Comparison of ENCODE assay signal across 22 cellular contexts in the genomic region with DNA sequence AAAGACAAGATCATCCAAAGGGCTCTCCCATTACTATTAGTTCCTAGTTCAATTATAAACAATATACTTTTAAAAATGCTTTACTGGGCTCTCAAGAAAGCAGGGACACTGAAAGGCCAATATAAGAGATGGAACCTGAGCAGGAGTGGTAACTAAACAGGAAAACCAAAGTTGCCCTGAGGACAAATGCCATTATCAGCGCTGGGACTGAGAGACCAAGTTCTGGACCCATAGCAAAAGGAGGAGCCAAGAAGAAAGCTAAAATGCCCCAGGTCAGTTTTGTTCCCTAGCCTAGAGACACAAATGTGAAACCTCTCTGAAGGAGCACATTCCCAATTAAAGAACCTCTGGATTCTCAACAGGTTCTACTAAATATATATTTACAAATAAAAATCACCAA.
A peak's percentile ranks its signal among the peaks of the same experiment; 100 is the strongest.
DNase-seq lines count a peak whose midpoint lies in the region; ATAC-seq, FAIRE-seq and TF ChIP-seq lines count a peak whose summit lies in the region.
"Had no signal": no experiment of that assay in that cellular context is flagged by ENCODE, and none has a peak within 500 bp of the region (broad histone marks: within the 10 kb centered on the region; RNA-seq: fewer than 3 reads in every experiment).

No MANE protein-coding gene starts in this region.

- peak overlapping the region in 2 of 3 experiments; percentile 4 to 19 for H3K27ac Mint-ChIP-seq in nephron
- H3K27ac Mint-ChIP-seq in WTC11 = no peak overlapping the region
- H3K27ac Mint-ChIP-seq: B cell, GM23338, HFFc6 had no signal

- H3K4me1 Mint-ChIP-seq in nephron (peaks cover 26% of the 10 kb centered on the region), WTC11 (0 out of 2 replicates have a peak, but pooled peaks cover 4% of the 10 kb centered on the region)
- H3K4me1 Mint-ChIP-seq: B cell; CD4-positive, CD25-positive, alpha-beta regulatory T cell; CD8-positive, alpha-beta memory T cell; GM23338 had no signal

- WGBS in hepatocyte (ENCODE audit: low lambda C conversion rate, missing lambda C conversion rate) = 52% methylated on average over 1 of the region's 1 CpG
- WGBS in GM23248 (ENCODE audit: low coverage in 1 of 2, low lambda C conversion rate in 2 of 2, missing lambda C conversion rate in 2 of 2), 2 experiments = 86 to 100% methylated on average over 1 of the region's 1 CpG

- POLR2A ChIA-PET in WTC11 (lab: Charles Lee) = no interaction called here

- H3K9me3 ChIP-seq in hepatocyte (ENCODE audit: low read depth) = no peaks in the 10 kb centered on the region
- H3K9me3 ChIP-seq in GM23248 (ENCODE audit: low read depth) = no peaks in the 10 kb centered on the region
- H3K9me3 ChIP-seq in kidney (ENCODE audit: control insufficient read depth in 1 of 2, low read length in 2 of 2) = no peaks in the 10 kb centered on the region

- H3K36me3 Mint-ChIP-seq in nephron (ENCODE audit: low read depth) (no peaks in the 10 kb centered on the region), WTC11 (no peaks in the 10 kb centered on the region)
- H3K36me3 Mint-ChIP-seq: CD4-positive, CD25-positive, alpha-beta regulatory T cell; CD8-positive, alpha-beta memory T cell had no signal

- no peak for FAIRE-seq in kidney (lab: Jason Lieb, UNC)
- FAIRE-seq: GM12892, GM18507, H54 had no signal

- peaks cover 23% of the 10 kb centered on the region for H3K4me1 ChIP-seq in hepatocyte (ENCODE audit: insufficient read depth)
- H3K4me1 ChIP-seq in GM23248 (ENCODE audit: insufficient read depth) = no peaks in the 10 kb centered on the region
- no peaks in the 10 kb centered on the region for H3K4me1 ChIP-seq in kidney (ENCODE audit: control insufficient read depth in 1 of 2, insufficient read depth in 1 of 2, low read depth in 1 of 2, low read length in 2 of 2)

- no peaks in the 10 kb centered on the region for H3K27me3 ChIP-seq in hepatocyte
- no peaks in the 10 kb centered on the region for H3K27me3 ChIP-seq in GM23248 (replicated peaks; ENCODE audit: insufficient read depth)

- H4K20me1 ChIP-seq in hepatocyte (ENCODE audit: insufficient read depth, poor library complexity, severe bottlenecking) = no peaks in the 10 kb centered on the region
- no peaks in the 10 kb centered on the region for H4K20me1 ChIP-seq in GM23248 (ENCODE audit: insufficient read depth)

- in situ Hi-C loops in GM23248 (cut with MboI) = no loop called here

- peak overlapping the region; percentile 20 for H3K27ac ChIP-seq in hepatocyte
- H3K27ac ChIP-seq in GM23248 = no peak overlapping the region
- H3K27ac ChIP-seq in kidney (ENCODE audit: low read depth in 2 of 2, low read length in 2 of 2) = no peak overlapping the region

- no peak for ATAC-seq in WTC11
- ATAC-seq: HCT116 had no signal

- H3K9me3 Mint-ChIP-seq in nephron (no peaks in the 10 kb centered on the region), WTC11 (no peaks in the 10 kb centered on the region)
- H3K9me3 Mint-ChIP-seq: CD4-positive, CD25-positive, alpha-beta regulatory T cell; CD8-positive, alpha-beta memory T cell; GM23338; HFFc6 had no signal

- H3K4me3 ChIP-seq in hepatocyte = no peak overlapping the region
- no peak overlapping the region for H3K4me3 ChIP-seq in GM23248
- H3K4me3 ChIP-seq in kidney (ENCODE audit: low read length in 2 of 2) = no peak overlapping the region
- H3K4me3 ChIP-seq: GM23338 had no signal

- no peak overlapping the region for H2AFZ ChIP-seq in hepatocyte
- H2AFZ ChIP-seq in GM23248 = no peak overlapping the region
- H2AFZ ChIP-seq: GM23338 had no signal

- TF ChIP-seq CTCF in hepatocyte (IDR thresholded peaks at IDR 0.05; ENCODE audit: poor library complexity) (no peak), nephron (IDR thresholded peaks at IDR 0.05; ENCODE audit: unreplicated experiment in 3 of 3) (no peak), kidney (IDR thresholded peaks at IDR 0.05; ENCODE audit: borderline replicate concordance, extremely low read depth, insufficient read depth) (no peak), WTC11 (IDR thresholded peaks at IDR 0.05) (no peak)

- H3K36me3 ChIP-seq in hepatocyte (replicated peaks; ENCODE audit: insufficient read depth, low read depth) (no peaks in the 10 kb centered on the region), GM23248 (ENCODE audit: low read depth) (no peaks in the 10 kb centered on the region), kidney (ENCODE audit: control insufficient read depth in 1 of 2, insufficient read depth in 2 of 2, low read length in 2 of 2) (no peaks in the 10 kb centered on the region)

- H3F3A ChIP-seq in GM23248 (ENCODE audit: insufficient read depth) = 0 out of 2 replicates have a peak, but pooled peaks cover 13% of the 10 kb centered on the region

- H3K4me2 ChIP-seq in hepatocyte (no peak overlapping the region), GM23248 (ENCODE audit: unreplicated experiment) (no peak overlapping the region)
- H3K4me2 ChIP-seq: GM23338 had no signal

- H3K27me3 Mint-ChIP-seq in nephron (ENCODE audit: low read depth) (no peaks in the 10 kb centered on the region), WTC11 (ENCODE audit: low read depth) (no peaks in the 10 kb centered on the region)
- H3K27me3 Mint-ChIP-seq: B cell; CD4-positive, CD25-positive, alpha-beta regulatory T cell; CD8-positive, alpha-beta memory T cell had no signal

- H3K79me2 ChIP-seq in hepatocyte (no peaks in the 10 kb centered on the region), GM23248 (ENCODE audit: insufficient read depth) (no peaks in the 10 kb centered on the region)

- H3K4me3 Mint-ChIP-seq in nephron (no peak overlapping the region), WTC11 (no peak overlapping the region)
- H3K4me3 Mint-ChIP-seq: B cell; CD4-positive, CD25-positive, alpha-beta regulatory T cell; CD8-positive, alpha-beta memory T cell; GM23338; HFFc6 had no signal

- DNase-seq in EH (ENCODE audit: low read depth) = peak; percentile 10
- peak; percentile 42 for DNase-seq in M059J (ENCODE audit: low read depth)
- DNase-seq in hepatocyte (ENCODE audit: low spot score) = no peak
- DNase-seq in GM23248 = no peak
- no peak for DNase-seq in kidney
- no peak for DNase-seq in WTC11 (ENCODE audit: low spot score)
- DNase-seq: C1 segment of cervical spinal cord; CD4-positive, CD25-positive, alpha-beta regulatory T cell; CD8-positive, alpha-beta memory T cell; COR-L47; DMS 273 treated with DMSO at 0.1 percent for 48 hours; DMS53; DND-41; GDM1; HFFc6 had no signal

- H3K9me2 ChIP-seq in hepatocyte (replicated peaks; ENCODE audit: insufficient read depth) (no peaks in the 10 kb centered on the region), GM23248 (ENCODE audit: insufficient read depth) (no peaks in the 10 kb centered on the region)

- CTCF ChIA-PET in WTC11 (lab: Charles Lee) = interaction anchor here (0.8 to 2.1 kb wide), 2 partner anchors 67 to 231 kb away, joined by 3 to 7 read pairs; no protein-coding TSS in a partner anchor

- H3K9ac ChIP-seq in GM23248 = no peak overlapping the region
- H3K9ac ChIP-seq in kidney (ENCODE audit: low read length in 2 of 2) = no peak overlapping the region

- intact Hi-C loops in kidney (cut with DNase I) = loop anchor here (10.0 kb wide), 1 partner anchor 82 kb away; no protein-coding TSS in a partner anchor

TF ChIP-seq in WTC11, 78 proteins besides CTCF, POLR2A, EP300 and RAD21 (continues in another document):
- TF ChIP-seq ZNF671 (CRISPR knock-in tag; IDR thresholded peaks at IDR 0.05) = no peak
- TF ChIP-seq, protein P1, sequence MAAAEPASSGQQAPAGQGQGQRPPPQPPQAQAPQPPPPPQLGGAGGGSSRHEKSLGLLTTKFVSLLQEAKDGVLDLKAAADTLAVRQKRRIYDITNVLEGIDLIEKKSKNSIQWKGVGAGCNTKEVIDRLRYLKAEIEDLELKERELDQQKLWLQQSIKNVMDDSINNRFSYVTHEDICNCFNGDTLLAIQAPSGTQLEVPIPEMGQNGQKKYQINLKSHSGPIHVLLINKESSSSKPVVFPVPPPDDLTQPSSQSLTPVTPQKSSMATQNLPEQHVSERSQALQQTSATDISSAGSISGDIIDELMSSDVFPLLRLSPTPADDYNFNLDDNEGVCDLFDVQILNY (CRISPR knock-in tag; IDR thresholded peaks at IDR 0.05) = no peak
- TF ChIP-seq, protein P2, sequence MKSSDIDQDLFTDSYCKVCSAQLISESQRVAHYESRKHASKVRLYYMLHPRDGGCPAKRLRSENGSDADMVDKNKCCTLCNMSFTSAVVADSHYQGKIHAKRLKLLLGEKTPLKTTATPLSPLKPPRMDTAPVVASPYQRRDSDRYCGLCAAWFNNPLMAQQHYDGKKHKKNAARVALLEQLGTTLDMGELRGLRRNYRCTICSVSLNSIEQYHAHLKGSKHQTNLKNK (CRISPR knock-in tag; IDR thresholded peaks at IDR 0.05) = no peak
- TF ChIP-seq, protein P3, sequence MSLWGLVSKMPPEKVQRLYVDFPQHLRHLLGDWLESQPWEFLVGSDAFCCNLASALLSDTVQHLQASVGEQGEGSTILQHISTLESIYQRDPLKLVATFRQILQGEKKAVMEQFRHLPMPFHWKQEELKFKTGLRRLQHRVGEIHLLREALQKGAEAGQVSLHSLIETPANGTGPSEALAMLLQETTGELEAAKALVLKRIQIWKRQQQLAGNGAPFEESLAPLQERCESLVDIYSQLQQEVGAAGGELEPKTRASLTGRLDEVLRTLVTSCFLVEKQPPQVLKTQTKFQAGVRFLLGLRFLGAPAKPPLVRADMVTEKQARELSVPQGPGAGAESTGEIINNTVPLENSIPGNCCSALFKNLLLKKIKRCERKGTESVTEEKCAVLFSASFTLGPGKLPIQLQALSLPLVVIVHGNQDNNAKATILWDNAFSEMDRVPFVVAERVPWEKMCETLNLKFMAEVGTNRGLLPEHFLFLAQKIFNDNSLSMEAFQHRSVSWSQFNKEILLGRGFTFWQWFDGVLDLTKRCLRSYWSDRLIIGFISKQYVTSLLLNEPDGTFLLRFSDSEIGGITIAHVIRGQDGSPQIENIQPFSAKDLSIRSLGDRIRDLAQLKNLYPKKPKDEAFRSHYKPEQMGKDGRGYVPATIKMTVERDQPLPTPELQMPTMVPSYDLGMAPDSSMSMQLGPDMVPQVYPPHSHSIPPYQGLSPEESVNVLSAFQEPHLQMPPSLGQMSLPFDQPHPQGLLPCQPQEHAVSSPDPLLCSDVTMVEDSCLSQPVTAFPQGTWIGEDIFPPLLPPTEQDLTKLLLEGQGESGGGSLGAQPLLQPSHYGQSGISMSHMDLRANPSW (CRISPR knock-in tag; conservative IDR thresholded peaks at IDR 0.05; ENCODE audit: low read depth) = no peak
- TF ChIP-seq, protein P4, sequence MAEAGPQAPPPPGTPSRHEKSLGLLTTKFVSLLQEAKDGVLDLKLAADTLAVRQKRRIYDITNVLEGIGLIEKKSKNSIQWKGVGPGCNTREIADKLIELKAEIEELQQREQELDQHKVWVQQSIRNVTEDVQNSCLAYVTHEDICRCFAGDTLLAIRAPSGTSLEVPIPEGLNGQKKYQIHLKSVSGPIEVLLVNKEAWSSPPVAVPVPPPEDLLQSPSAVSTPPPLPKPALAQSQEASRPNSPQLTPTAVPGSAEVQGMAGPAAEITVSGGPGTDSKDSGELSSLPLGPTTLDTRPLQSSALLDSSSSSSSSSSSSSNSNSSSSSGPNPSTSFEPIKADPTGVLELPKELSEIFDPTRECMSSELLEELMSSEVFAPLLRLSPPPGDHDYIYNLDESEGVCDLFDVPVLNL (CRISPR knock-in tag; IDR thresholded peaks at IDR 0.05; ENCODE audit: borderline replicate concordance, low read depth) = no peak

Comparison
In these comparisons a context has a peak if more than half of its experiments do, and no peak if none do; other contexts are left out.
1. DNase-seq: peak in EH (single experiment) and M059J (single experiment); none in hepatocyte (single experiment), GM23248 (single experiment), kidney (single experiment) and WTC11 (single experiment).